Comparison of ENCODE assay signal across 10 cellular contexts in genomic region chr13:113854238-113855011, GRCh38. TPM values are rescaled to one million over a fixed set of nuclear protein-coding genes. Genes with fewer than 3 reads are reported as not detected.
DNase-seq lines count a peak whose midpoint lies in the region; ATAC-seq, FAIRE-seq and TF ChIP-seq lines count a peak whose summit lies in the region.
"Had no signal": no experiment of that assay in that cellular context is flagged by ENCODE, and none has a peak within 500 bp of the region (broad histone marks: within the 10 kb centered on the region; RNA-seq: fewer than 3 reads in every experiment).

No MANE protein-coding gene starts in this region.

- POLR2A ChIA-PET in K562 (lab: Yijun Ruan, JAX): interaction anchor here (0.5 to 0.7 kb wide), 3 partner anchors 9 to 403 kb away, joined by 3 to 5 read pairs (median 3); partner anchors contain the start of gene GAS6

- FAIRE-seq in K562 (lab: Jason Lieb, UNC): no peak

- H3K27ac ChIP-seq in K562 (ENCODE audit: extremely low read depth, low read depth, low read length) (no peak overlapping the region), mesenchymal stem cell (ENCODE audit: low read length, poor library complexity, severe bottlenecking) (peak overlapping the region; percentile 63), upper lobe of right lung (no peak overlapping the region)

- H3K4me1 Mint-ChIP-seq in activated CD8-positive, alpha-beta memory T cell treated with anti-CD3 and anti-CD28 coated beads, Interleukin-2, amount 10 ng/mL, durations not matched to agents 7 days and 5 days: peaks cover 17% of the 10 kb centered on the region
- peaks cover 9% of the 10 kb centered on the region for H3K4me1 Mint-ChIP-seq in activated T-helper 17 cell treated with anti-CD3 and anti-CD28 coated beads, Interleukin-2, amount 50 U/mL, for 72 hours

- H3K4me2 ChIP-seq in K562 (ENCODE audit: insufficient read depth, low read length) (peak overlapping the region; percentile 57; the same call in 1 of the 2 replicates), mesenchymal stem cell (ENCODE audit: low read length, poor library complexity, severe bottlenecking) (peak overlapping the region; percentile 20)

- H3K9ac ChIP-seq in K562 (ENCODE audit: insufficient read depth in 1 of 2, low read depth in 2 of 2, low read length in 2 of 2) (peak overlapping the region in 1 of 2 experiments; percentile 87; a peak in 2 of 4 replicates), mesenchymal stem cell (ENCODE audit: low read length) (peak overlapping the region; percentile 9)

- intact Hi-C loops in K562 (cut with micrococcal nuclease) (no loop called here), upper lobe of right lung (cut with DNase I) (no loop called here)

- no peaks in the 10 kb centered on the region for H4K20me1 ChIP-seq in K562 (replicated peaks; ENCODE audit: control insufficient read depth, insufficient read depth, low read length)

- WGBS in K562 (ENCODE audit: insufficient coverage, low coverage, missing lambda C conversion rate): 74% methylated on average over 15 of the region's 31 CpGs
- 77% methylated on average over 31 of the region's 31 CpGs for WGBS in mesenchymal stem cell

- H3K23ac ChIP-seq in mesenchymal stem cell (ENCODE audit: low read length in 2 of 2): peak overlapping the region in 1 of 2 experiments; percentile 78

- H3K4me1 ChIP-seq in K562 (replicated peaks in 1 of 2; ENCODE audit: control insufficient read depth in 2 of 2, insufficient read depth in 2 of 2, low read length in 2 of 2): peaks cover 19 to 48% of the 10 kb centered on the region in 2 experiments
- H3K4me1 ChIP-seq in mesenchymal stem cell (ENCODE audit: control insufficient read depth, insufficient read depth, low read depth, low read length): peaks cover 52% of the 10 kb centered on the region
- H3K4me1 ChIP-seq in upper lobe of right lung: peaks cover 49% of the 10 kb centered on the region

- BruUV-seq in K562 (replicated peaks; lab: Mats Ljungman, UMichigan): no TSS peak

- no peak overlapping the region for H3K4me3 ChIP-seq in K562
- H3K4me3 ChIP-seq in mesenchymal stem cell (ENCODE audit: insufficient read depth in 1 of 2, low read depth in 1 of 2, low read length in 2 of 2): peak overlapping the region in 1 of 2 experiments; percentile 25
- no peak overlapping the region for H3K4me3 ChIP-seq in upper lobe of right lung
- H3K4me3 ChIP-seq: right lobe of liver had no signal

- TF ChIP-seq CTCF in K562 (IDR thresholded peaks at IDR 0.05 in 2 of 3, conservative IDR thresholded peaks at IDR 0.05 in 1 of 3; ENCODE audit: insufficient read depth in 2 of 3, low read depth in 1 of 3, low read length in 3 of 3) (no peak), upper lobe of right lung (IDR thresholded peaks at IDR 0.05) (no peak)

- no peaks in the 10 kb centered on the region for H3K36me3 Mint-ChIP-seq in activated CD8-positive, alpha-beta memory T cell treated with anti-CD3 and anti-CD28 coated beads, Interleukin-2, amount 10 ng/mL, durations not matched to agents 7 days and 5 days
- no peaks in the 10 kb centered on the region for H3K36me3 Mint-ChIP-seq in activated T-helper 17 cell treated with anti-CD3 and anti-CD28 coated beads, Interleukin-2, amount 50 U/mL, for 72 hours (ENCODE audit: low read depth)

- H2BK12ac ChIP-seq in mesenchymal stem cell (ENCODE audit: low read length in 2 of 2): peak overlapping the region in 1 of 2 experiments; percentile 88

- no peak overlapping the region for H3K27ac Mint-ChIP-seq in activated CD8-positive, alpha-beta memory T cell treated with anti-CD3 and anti-CD28 coated beads, Interleukin-2, amount 10 ng/mL, durations not matched to agents 7 days and 5 days
- H3K27ac Mint-ChIP-seq in activated T-helper 17 cell treated with anti-CD3 and anti-CD28 coated beads, Interleukin-2, amount 50 U/mL, for 72 hours: no peak overlapping the region
- H3K27ac Mint-ChIP-seq: activated B cell treated with CpG ODN at 0.5 μM for 24 hours had no signal

- no peaks in the 10 kb centered on the region for H3K27me3 ChIP-seq in K562 (ENCODE audit: control insufficient read depth in 2 of 2, insufficient read depth in 2 of 2, low read length in 2 of 2)
- no peaks in the 10 kb centered on the region for H3K27me3 ChIP-seq in mesenchymal stem cell (ENCODE audit: control insufficient read depth in 1 of 2, insufficient read depth in 1 of 2, low read length in 2 of 2)
- no peaks in the 10 kb centered on the region for H3K27me3 ChIP-seq in upper lobe of right lung
- H3K27me3 ChIP-seq: right lobe of liver had no signal

- H2BK5ac ChIP-seq in mesenchymal stem cell (ENCODE audit: low read depth, low read length, poor library complexity, severe bottlenecking): peak overlapping the region; percentile 10

- H2AFZ ChIP-seq in K562 (ENCODE audit: low read depth, low read length): no peak overlapping the region
- no peak overlapping the region for H2AFZ ChIP-seq in mesenchymal stem cell (ENCODE audit: low read depth, low read length)

- H3K9me1 ChIP-seq in K562 (ENCODE audit: control insufficient read depth, insufficient read depth, low read length): no peaks in the 10 kb centered on the region

- CTCF ChIA-PET in activated CD8-positive, alpha-beta memory T cell treated with anti-CD3 and anti-CD28 coated beads, Interleukin-2, amount 10 ng/mL, durations not matched to agents 7 days and 5 days (lab: Charles Lee): no interaction called here
- CTCF ChIA-PET in K562 (lab: Yijun Ruan, JAX; ENCODE audit: low intra/inter-chr PET ratio): no interaction called here

- H4K8ac ChIP-seq in mesenchymal stem cell (ENCODE audit: low read length): peak overlapping the region; percentile 33

- H3K4ac ChIP-seq in mesenchymal stem cell (ENCODE audit: low read depth in 1 of 2, low read length in 2 of 2): peak overlapping the region in 1 of 2 experiments; percentile 58

- peak overlapping the region; percentile 46 to 89 for H3K18ac ChIP-seq in mesenchymal stem cell (ENCODE audit: low read depth in 1 of 2, low read length in 2 of 2)

- H3K9me3 Mint-ChIP-seq in activated CD8-positive, alpha-beta memory T cell treated with anti-CD3 and anti-CD28 coated beads, Interleukin-2, amount 10 ng/mL, durations not matched to agents 7 days and 5 days (ENCODE audit: low read depth): peaks cover 11% of the 10 kb centered on the region
- peaks cover 6% of the 10 kb centered on the region for H3K9me3 Mint-ChIP-seq in activated T-helper 17 cell treated with anti-CD3 and anti-CD28 coated beads, Interleukin-2, amount 50 U/mL, for 72 hours
- H3K9me3 Mint-ChIP-seq: activated B cell treated with CpG ODN at 0.5 μM for 24 hours had no signal

- peak overlapping the region; percentile 35 for H4K91ac ChIP-seq in mesenchymal stem cell (ENCODE audit: low read length)

- peak overlapping the region; percentile 29 for H2BK120ac ChIP-seq in mesenchymal stem cell (ENCODE audit: low read depth, low read length)

- H3K79me2 ChIP-seq in K562 (ENCODE audit: control insufficient read depth, insufficient read depth, low read length): peaks cover 21% of the 10 kb centered on the region

- H3K4me3 Mint-ChIP-seq in activated CD8-positive, alpha-beta memory T cell treated with anti-CD3 and anti-CD28 coated beads, Interleukin-2, amount 10 ng/mL, durations not matched to agents 7 days and 5 days: no peak overlapping the region
- no peak overlapping the region for H3K4me3 Mint-ChIP-seq in activated T-helper 17 cell treated with anti-CD3 and anti-CD28 coated beads, Interleukin-2, amount 50 U/mL, for 72 hours
- H3K4me3 Mint-ChIP-seq: activated B cell treated with CpG ODN at 0.5 μM for 24 hours had no signal

- in situ Hi-C loops in K562 (cut with MboI): no loop called here

- no peak for TF ChIP-seq POLR2A in K562 (conservative IDR thresholded peaks at IDR 0.05)

- peak overlapping the region in 1 of 2 experiments; percentile 88 for H3K14ac ChIP-seq in mesenchymal stem cell (ENCODE audit: low read length in 2 of 2)

- DNase-seq in activated CD8-positive, alpha-beta memory T cell treated with anti-CD3 and anti-CD28 coated beads for 24 hours: peak; percentile 67
- no peak for DNase-seq in activated CD8-positive, alpha-beta memory T cell treated with anti-CD3 and anti-CD28 coated beads, Interleukin-2, amount 10 ng/mL, durations not matched to agents 7 days and 5 days
- DNase-seq in K562 (ENCODE audit: extremely low read depth in 1 of 4, low spot score in 3 of 4): no peak
- peak; percentile 82 for DNase-seq in mesenchymal stem cell
- no peak for DNase-seq in upper lobe of right lung
- DNase-seq: activated B cell treated with CpG ODN at 0.5 μM for 24 hours had no signal

- peak overlapping the region; percentile 45 for H2BK15ac ChIP-seq in mesenchymal stem cell (ENCODE audit: low read depth, poor library complexity, severe bottlenecking)

- peaks cover 2% of the 10 kb centered on the region for H3K9me3 ChIP-seq in K562 (replicated peaks; ENCODE audit: control insufficient read depth, insufficient read depth, low read depth, low read length)
- H3K9me3 ChIP-seq in mesenchymal stem cell (ENCODE audit: control insufficient read depth, low read length): no peaks in the 10 kb centered on the region
- no peaks in the 10 kb centered on the region for H3K9me3 ChIP-seq in upper lobe of right lung
- H3K9me3 ChIP-seq: right lobe of liver had no signal

- H3K36me3 ChIP-seq in K562 (ENCODE audit: control insufficient read depth, insufficient read depth, low read length): peaks cover 2% of the 10 kb centered on the region; the same call in 1 of the 3 replicates
- H3K36me3 ChIP-seq in mesenchymal stem cell (ENCODE audit: control insufficient read depth in 1 of 2, insufficient read depth in 2 of 2, low read depth in 1 of 2, low read length in 2 of 2): peaks cover 48 to 58% of the 10 kb centered on the region in 2 experiments
- H3K36me3 ChIP-seq in upper lobe of right lung: no peaks in the 10 kb centered on the region
- H3K36me3 ChIP-seq: right lobe of liver had no signal

- H2AK5ac ChIP-seq in mesenchymal stem cell (ENCODE audit: low read length, severe bottlenecking): peak overlapping the region; percentile 53

- peaks cover 2% of the 10 kb centered on the region for H3K79me1 ChIP-seq in mesenchymal stem cell (replicated peaks; ENCODE audit: low read length, poor library complexity, severe bottlenecking)

- H3K27me3 Mint-ChIP-seq in activated CD8-positive, alpha-beta memory T cell treated with anti-CD3 and anti-CD28 coated beads, Interleukin-2, amount 10 ng/mL, durations not matched to agents 7 days and 5 days: peaks cover 8% of the 10 kb centered on the region
- H3K27me3 Mint-ChIP-seq in activated T-helper 17 cell treated with anti-CD3 and anti-CD28 coated beads, Interleukin-2, amount 50 U/mL, for 72 hours: peaks cover 5% of the 10 kb centered on the region

- no peak for TF ChIP-seq EP300 in K562 (IDR thresholded peaks at IDR 0.05; ENCODE audit: low read length)

- no peak for TF ChIP-seq RAD21 in K562 (CRISPR knock-in tag; conservative IDR thresholded peaks at IDR 0.05 in 1 of 2, IDR thresholded peaks at IDR 0.05 in 1 of 2)

- ATAC-seq in activated CD8-positive, alpha-beta memory T cell treated with anti-CD3 and anti-CD28 coated beads, Interleukin-2, amount 10 ng/mL, durations not matched to agents 7 days and 5 days: no peak
- ATAC-seq in K562: no peak; the same call in 2 of the 3 replicates
- ATAC-seq in upper lobe of right lung: peak; percentile 46
- no peak for ATAC-seq in HG02642 (IDR thresholded peaks at IDR 0.05; ENCODE audit: poor library complexity, unreplicated experiment)
- ATAC-seq in GM21723 (IDR thresholded peaks at IDR 0.05; ENCODE audit: unreplicated experiment): no peak
- ATAC-seq in activated T-helper 17 cell treated with anti-CD3 and anti-CD28 coated beads, Interleukin-2, amount 50 U/mL, for 72 hours (replicated peaks): no peak

RNA-seq across cellular contexts. Expression of gene GAS6, which starts 9.5 kb away (rescaled TPM):
- total RNA-seq in activated CD8-positive, alpha-beta memory T cell treated with anti-CD3 and anti-CD28 coated beads, Interleukin-2, amount 10 ng/mL, durations not matched to agents 7 days and 5 days: under 1 TPM; 0.15 to 0.23 TPM
- 18.0 and 37.2 TPM in 2 replicates for total RNA-seq in K562 (2011; cell fraction: chromatin; rRNA removed; ENCODE audit: low replicate concordance)
- total RNA-seq in K562 (2011; cell fraction: nucleolus; rRNA removed): 25.2 and 27.5 TPM in 2 replicates
- total RNA-seq in K562 (2011; cell fraction: nucleoplasm; rRNA removed): 19.7 and 20.2 TPM in 2 replicates
- total RNA-seq in K562 (2014; rRNA removed): 8.4 and 8.8 TPM in 2 replicates
- 0.99 and 1.7 TPM in 2 replicates for total RNA-seq in K562 (2014; rRNA removed; fragmentation: Illumina TruSeq; extraction: Trizol)
- total RNA-seq in K562 (2015; rRNA removed; fragmentation: Illumina TruSeq; extraction: Trizol): 4.2 and 4.6 TPM in 2 replicates
- 9.6 and 9.7 TPM in 2 replicates for total RNA-seq in K562 (2021)
- polyA plus RNA-seq in K562 (2011; rRNA removed): 4.9 and 8.8 TPM in 2 replicates
- polyA plus RNA-seq in K562 (2011; cell fraction: cytosol; rRNA removed): 9.4 and 10.6 TPM in 2 replicates
- 24.5 and 26.4 TPM in 2 replicates for polyA plus RNA-seq in K562 (2011; cell fraction: nucleus; rRNA removed)
- polyA plus RNA-seq in K562 (2012): 10.4 and 26.9 TPM in 2 replicates
- polyA plus RNA-seq in K562 (2014; fragmentation: Illumina TruSeq; extraction: Trizol): 4.4 and 6.1 TPM in 2 replicates
- polyA plus RNA-seq in K562 (2014; fragmentation: Nextera tagmentation; extraction: Ambion mirVana): under 1 TPM in 1 of 2 experiments, not detected in 1; 0.14 TPM
- polyA plus RNA-seq in K562 (2014; rRNA removed): 9.7 and 10.9 TPM in 2 replicates
- 2.0 and 2.2 TPM in 2 replicates for polyA minus RNA-seq in K562 (2011; rRNA and poly(A)+ RNA removed)
- 2.3 and 4.6 TPM in 2 replicates for polyA minus RNA-seq in K562 (2011; cell fraction: cytosol; rRNA and poly(A)+ RNA removed)
- 2.8 and 4.3 TPM in 2 replicates for polyA minus RNA-seq in K562 (2011; cell fraction: nucleus; rRNA and poly(A)+ RNA removed)
- polyA plus RNA-seq in mesenchymal stem cell (2013, experiment 1 of 2): 126 TPM
- 127 TPM for polyA plus RNA-seq in mesenchymal stem cell (2013, experiment 2 of 2)
- total RNA-seq in upper lobe of right lung: 197 TPM
- total RNA-seq in activated T-helper 17 cell treated with anti-CD3 and anti-CD28 coated beads, Interleukin-2, amount 50 U/mL, for 72 hours: under 1 TPM; 0.56 to 0.58 TPM

Comparison
In these comparisons a context has a peak if more than half of its experiments do, and no peak if none do; other contexts are left out.
1. DNase-seq: peak in activated CD8-positive, alpha-beta memory T cell treated with anti-CD3 and anti-CD28 coated beads for 24 hours (single experiment) and mesenchymal stem cell (single experiment); none in activated CD8-positive, alpha-beta memory T cell treated with anti-CD3 and anti-CD28 coated beads, Interleukin-2, amount 10 ng/mL, durations not matched to agents 7 days and 5 days (single experiment), K562 (0 of 4) and upper lobe of right lung (single experiment).